In genomic region chr13:107866007-107866665, GRCh38 we compare ENCODE assay signal across 8 cellular contexts.
DNase-seq lines count a peak whose midpoint lies in the region; ATAC-seq and TF ChIP-seq lines count a peak whose summit lies in the region.

No MANE protein-coding gene starts in this region.

- DNase-seq in HK-2 (ENCODE audit: unreplicated experiment) = peak; percentile 42
- DNase-seq in SHP77 treated with DMSO at 0.1 percent for 48 hours (lab: John Stamatoyannopoulos, UW) = peak; percentile 62
- peak; percentile 38 for DNase-seq in fibroblast of villous mesenchyme (ENCODE audit: low read depth)
- peak; percentile 13 for DNase-seq in putamen (ENCODE audit: low spot score)
- DNase-seq in Karpas-422 = no peak
- DNase-seq in activated CD4-positive, alpha-beta T cell treated with anti-CD3 and anti-CD28 coated beads for 1 hour = no peak

- H3K9me2 ChIP-seq in Karpas-422 (replicated peaks; ENCODE audit: insufficient read depth, low read length) = no peaks in the 10 kb centered on the region

- no peaks in the 10 kb centered on the region for H4K20me1 ChIP-seq in Karpas-422 (ENCODE audit: insufficient read depth, low read depth, low read length)

- H3K4me1 ChIP-seq in Karpas-422 (ENCODE audit: low read length) = no peaks in the 10 kb centered on the region

- H3K4me2 ChIP-seq in Karpas-422 (ENCODE audit: low read depth, low read length, poor library complexity, severe bottlenecking) = no peak overlapping the region

- ATAC-seq in HG02759 (IDR thresholded peaks at IDR 0.05; ENCODE audit: unreplicated experiment) (no peak), HG03520 (IDR thresholded peaks at IDR 0.05; ENCODE audit: unreplicated experiment) (no peak)

- H3K27me3 ChIP-seq in Karpas-422 (ENCODE audit: low read length) = no peaks in the 10 kb centered on the region

- H3K9ac ChIP-seq in Karpas-422 (ENCODE audit: low read length) = no peak overlapping the region

- no peak overlapping the region for H3K27ac ChIP-seq in Karpas-422 (ENCODE audit: low read length)

- H3K79me2 ChIP-seq in Karpas-422 (ENCODE audit: low read length) = no peaks in the 10 kb centered on the region

- no peaks in the 10 kb centered on the region for H3K36me3 ChIP-seq in Karpas-422 (ENCODE audit: insufficient read depth, low read length)

- H3K9me3 ChIP-seq in Karpas-422 (ENCODE audit: low read length) = peaks cover 14% of the 10 kb centered on the region

- TF ChIP-seq CTCF in fibroblast of villous mesenchyme (IDR thresholded peaks at IDR 0.05; ENCODE audit: insufficient read depth, low read depth, low read length) = no peak

- H3K4me3 ChIP-seq in fibroblast of villous mesenchyme (ENCODE audit: low read depth, low read length) = peak overlapping the region; percentile 59
- H3K4me3 ChIP-seq in Karpas-422 (ENCODE audit: low read length) = no peak overlapping the region

- no peak overlapping the region for H2AFZ ChIP-seq in Karpas-422 (ENCODE audit: low read length)

Comparison
In these comparisons a context has a peak if more than half of its experiments do, and no peak if none do; other contexts are left out.
1. DNase-seq: peak in HK-2 (single experiment), SHP77 treated with DMSO at 0.1 percent for 48 hours (single experiment), fibroblast of villous mesenchyme (single experiment) and putamen (single experiment); none in Karpas-422 (single experiment) and activated CD4-positive, alpha-beta T cell treated with anti-CD3 and anti-CD28 coated beads for 1 hour (single experiment).